ENCODE assay signal across 15 cellular contexts in the genomic region with DNA sequence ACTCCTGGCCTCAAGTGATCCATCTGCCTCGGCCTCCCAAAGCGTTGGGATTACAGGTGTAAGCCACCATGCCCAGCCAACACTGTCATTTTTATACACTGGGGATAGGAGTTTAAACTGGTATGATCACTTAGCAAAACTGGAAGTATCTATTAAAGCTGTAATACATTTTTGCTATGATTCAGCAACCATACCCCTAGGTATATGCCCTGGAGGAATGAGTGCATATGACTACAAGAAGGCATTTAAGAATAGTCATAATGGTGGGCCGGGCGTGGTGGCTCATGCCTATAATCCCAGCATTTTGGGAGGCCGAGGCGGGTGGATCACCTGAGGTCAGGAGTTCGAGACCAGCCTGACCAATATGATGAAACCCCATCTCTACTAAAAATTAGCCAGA. TPM values are rescaled to one million over a fixed set of nuclear protein-coding genes. Genes with fewer than 3 reads are reported as not detected.
"Had no signal": no experiment of that assay in that cellular context is flagged by ENCODE, and none has a peak within 500 bp of the region (broad histone marks: within the 10 kb centered on the region; RNA-seq: fewer than 3 reads in every experiment).

No MANE protein-coding gene starts in this region.

RNA-seq across cellular contexts. Expression of gene PP2D1, which starts 19.9 kb away (rescaled TPM):
- total RNA-seq: activated B cell treated with CpG ODN at 0.5 μM for 24 hours; activated CD4-positive, alpha-beta memory T cell treated with anti-CD3 and anti-CD28 coated beads for 36 hours; activated CD4-positive, alpha-beta memory T cell treated with anti-CD3 and anti-CD28 coated beads, Interleukin-2, amount 10 ng/mL, durations not matched to agents 7 days and 5 days; activated CD4-positive, alpha-beta T cell treated with anti-CD3 and anti-CD28 coated beads for 36 hours; activated CD4-positive, alpha-beta T cell treated with anti-CD3 and anti-CD28 coated beads, Interleukin-2, amount 10 ng/mL, durations not matched to agents 24 days and 14 days; activated CD4-positive, alpha-beta T cell treated with anti-CD3 and anti-CD28 coated beads, Interleukin-2, amount 10 ng/mL, durations not matched to agents 7 days and 5 days; activated CD8-positive, alpha-beta memory T cell treated with anti-CD3 and anti-CD28 coated beads for 36 hours; activated CD8-positive, alpha-beta memory T cell treated with anti-CD3 and anti-CD28 coated beads, Interleukin-2, amount 10 ng/mL, durations not matched to agents 7 days and 5 days; activated CD8-positive, alpha-beta T cell treated with anti-CD3 and anti-CD28 coated beads for 36 hours; activated CD8-positive, alpha-beta T cell treated with anti-CD3 and anti-CD28 coated beads, Interleukin-2, amount 10 ng/mL, durations not matched to agents 7 days and 5 days; T-cell; T-helper 1 cell treated with Interleukin-12 subunit alpha and Interleukin-12 subunit beta and Interleukin-4 antibody, amounts not matched to agents 30 ng/mL and 1 ng/mL, for 36 hours; T-helper 17 cell; T-helper 2 cell treated with Interferon-gamma antibody and Interleukin-4, amounts not matched to agents 100 ng/mL and 5 ng/mL, for 36 hours; WTC11 had no signal
